Comparison of ENCODE assay signal across 1 cellular context in genomic region chr1:1889090-1889750, GRCh38.
A peak's percentile ranks its signal among the peaks of the same experiment; 100 is the strongest.
TF ChIP-seq lines count a peak whose summit lies in the region.

No MANE protein-coding gene starts in this region.

TF ChIP-seq in K562, 482 proteins besides CTCF, POLR2A, EP300 and RAD21 (continued from another document and continues in another):
- no peak for TF ChIP-seq CHAMP1 (IDR thresholded peaks at IDR 0.05)
- 0 out of 2 replicates have a peak, but pooled peaks have one; percentile 0 for TF ChIP-seq GABPB1 (CRISPR knock-in tag; IDR thresholded peaks at IDR 0.05)
- TF ChIP-seq RFX5 (IDR thresholded peaks at IDR 0.05; ENCODE audit: low read depth, low read length): no peak
- no peak for TF ChIP-seq NR2C1 (IDR thresholded peaks at IDR 0.05)
- TF ChIP-seq NR2C1 (tag; IDR thresholded peaks at IDR 0.05): no peak
- no peak for TF ChIP-seq NFE2 (IDR thresholded peaks at IDR 0.05; ENCODE audit: low read depth)
- 0 out of 2 replicates have a peak, but pooled peaks have one; percentile 34 for TF ChIP-seq ZBTB43 (CRISPR knock-in tag; IDR thresholded peaks at IDR 0.05)
- TF ChIP-seq ZNF717 (CRISPR knock-in tag; IDR thresholded peaks at IDR 0.05): no peak
- no peak for TF ChIP-seq ATF6 (CRISPR knock-in tag; IDR thresholded peaks at IDR 0.05)
- TF ChIP-seq SMARCA4 (IDR thresholded peaks at IDR 0.05): peak; percentile 35; the same call in 1 of the 2 replicates
- no peak for TF ChIP-seq ZBED1 (IDR thresholded peaks at IDR 0.05)
- TF ChIP-seq GTF2F1 (IDR thresholded peaks at IDR 0.05; ENCODE audit: low read depth, low read length): no peak
- TF ChIP-seq ZNF79 (CRISPR knock-in tag; IDR thresholded peaks at IDR 0.05; ENCODE audit: low read depth): no peak
- peak; percentile 23 for TF ChIP-seq RBM25 (IDR thresholded peaks at IDR 0.05; ENCODE audit: low read depth, low read length, severe bottlenecking)
- peak; percentile 68 for TF ChIP-seq ZNF384 (IDR thresholded peaks at IDR 0.05; ENCODE audit: low read depth, low read length)
- TF ChIP-seq TCF3 (CRISPR knock-in tag; IDR thresholded peaks at IDR 0.05): no peak
- peak; percentile 11; the same call in 1 of the 2 replicates for TF ChIP-seq KAT7 (CRISPR knock-in tag; IDR thresholded peaks at IDR 0.05; ENCODE audit: borderline replicate concordance)
- TF ChIP-seq ZFP30 (CRISPR knock-in tag; IDR thresholded peaks at IDR 0.05; ENCODE audit: borderline replicate concordance): no peak
- no peak for TF ChIP-seq EP400 (IDR thresholded peaks at IDR 0.05)
- no peak for TF ChIP-seq REST (CRISPR knock-in tag; IDR thresholded peaks at IDR 0.05; ENCODE audit: low read depth)
- TF ChIP-seq MYC (IDR thresholded peaks at IDR 0.05; ENCODE audit: low read depth, low read length): no peak
- no peak for TF ChIP-seq MYC (CRISPR knock-in tag; IDR thresholded peaks at IDR 0.05; ENCODE audit: borderline replicate concordance, low read depth)
- TF ChIP-seq, protein P1, sequence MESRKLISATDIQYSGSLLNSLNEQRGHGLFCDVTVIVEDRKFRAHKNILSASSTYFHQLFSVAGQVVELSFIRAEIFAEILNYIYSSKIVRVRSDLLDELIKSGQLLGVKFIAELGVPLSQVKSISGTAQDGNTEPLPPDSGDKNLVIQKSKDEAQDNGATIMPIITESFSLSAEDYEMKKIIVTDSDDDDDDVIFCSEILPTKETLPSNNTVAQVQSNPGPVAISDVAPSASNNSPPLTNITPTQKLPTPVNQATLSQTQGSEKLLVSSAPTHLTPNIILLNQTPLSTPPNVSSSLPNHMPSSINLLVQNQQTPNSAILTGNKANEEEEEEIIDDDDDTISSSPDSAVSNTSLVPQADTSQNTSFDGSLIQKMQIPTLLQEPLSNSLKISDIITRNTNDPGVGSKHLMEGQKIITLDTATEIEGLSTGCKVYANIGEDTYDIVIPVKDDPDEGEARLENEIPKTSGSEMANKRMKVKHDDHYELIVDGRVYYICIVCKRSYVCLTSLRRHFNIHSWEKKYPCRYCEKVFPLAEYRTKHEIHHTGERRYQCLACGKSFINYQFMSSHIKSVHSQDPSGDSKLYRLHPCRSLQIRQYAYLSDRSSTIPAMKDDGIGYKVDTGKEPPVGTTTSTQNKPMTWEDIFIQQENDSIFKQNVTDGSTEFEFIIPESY (CRISPR knock-in tag; IDR thresholded peaks at IDR 0.05): 0 out of 2 replicates have a peak, but pooled peaks have one; percentile 18
- peak; percentile 83 for TF ChIP-seq DACH1 (IDR thresholded peaks at IDR 0.05; ENCODE audit: partially characterized antibody)
- TF ChIP-seq, protein P2, sequence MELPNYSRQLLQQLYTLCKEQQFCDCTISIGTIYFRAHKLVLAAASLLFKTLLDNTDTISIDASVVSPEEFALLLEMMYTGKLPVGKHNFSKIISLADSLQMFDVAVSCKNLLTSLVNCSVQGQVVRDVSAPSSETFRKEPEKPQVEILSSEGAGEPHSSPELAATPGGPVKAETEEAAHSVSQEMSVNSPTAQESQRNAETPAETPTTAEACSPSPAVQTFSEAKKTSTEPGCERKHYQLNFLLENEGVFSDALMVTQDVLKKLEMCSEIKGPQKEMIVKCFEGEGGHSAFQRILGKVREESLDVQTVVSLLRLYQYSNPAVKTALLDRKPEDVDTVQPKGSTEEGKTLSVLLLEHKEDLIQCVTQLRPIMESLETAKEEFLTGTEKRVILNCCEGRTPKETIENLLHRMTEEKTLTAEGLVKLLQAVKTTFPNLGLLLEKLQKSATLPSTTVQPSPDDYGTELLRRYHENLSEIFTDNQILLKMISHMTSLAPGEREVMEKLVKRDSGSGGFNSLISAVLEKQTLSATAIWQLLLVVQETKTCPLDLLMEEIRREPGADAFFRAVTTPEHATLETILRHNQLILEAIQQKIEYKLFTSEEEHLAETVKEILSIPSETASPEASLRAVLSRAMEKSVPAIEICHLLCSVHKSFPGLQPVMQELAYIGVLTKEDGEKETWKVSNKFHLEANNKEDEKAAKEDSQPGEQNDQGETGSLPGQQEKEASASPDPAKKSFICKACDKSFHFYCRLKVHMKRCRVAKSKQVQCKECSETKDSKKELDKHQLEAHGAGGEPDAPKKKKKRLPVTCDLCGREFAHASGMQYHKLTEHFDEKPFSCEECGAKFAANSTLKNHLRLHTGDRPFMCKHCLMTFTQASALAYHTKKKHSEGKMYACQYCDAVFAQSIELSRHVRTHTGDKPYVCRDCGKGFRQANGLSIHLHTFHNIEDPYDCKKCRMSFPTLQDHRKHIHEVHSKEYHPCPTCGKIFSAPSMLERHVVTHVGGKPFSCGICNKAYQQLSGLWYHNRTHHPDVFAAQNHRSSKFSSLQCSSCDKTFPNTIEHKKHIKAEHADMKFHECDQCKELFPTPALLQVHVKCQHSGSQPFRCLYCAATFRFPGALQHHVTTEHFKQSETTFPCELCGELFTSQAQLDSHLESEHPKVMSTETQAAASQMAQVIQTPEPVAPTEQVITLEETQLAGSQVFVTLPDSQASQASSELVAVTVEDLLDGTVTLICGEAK (IDR thresholded peaks at IDR 0.05): 0 out of 2 replicates have a peak, but pooled peaks have one; percentile 24
- TF ChIP-seq, protein P2 (CRISPR knock-in tag; IDR thresholded peaks at IDR 0.05): no peak
- no peak for TF ChIP-seq ETV1 (tag; conservative IDR thresholded peaks at IDR 0.05; ENCODE audit: low read depth)
- TF ChIP-seq SREBF2 (CRISPR knock-in tag; IDR thresholded peaks at IDR 0.05): no peak
- no peak for TF ChIP-seq ATF2 (CRISPR knock-in tag; IDR thresholded peaks at IDR 0.05)
- TF ChIP-seq, protein P3, sequence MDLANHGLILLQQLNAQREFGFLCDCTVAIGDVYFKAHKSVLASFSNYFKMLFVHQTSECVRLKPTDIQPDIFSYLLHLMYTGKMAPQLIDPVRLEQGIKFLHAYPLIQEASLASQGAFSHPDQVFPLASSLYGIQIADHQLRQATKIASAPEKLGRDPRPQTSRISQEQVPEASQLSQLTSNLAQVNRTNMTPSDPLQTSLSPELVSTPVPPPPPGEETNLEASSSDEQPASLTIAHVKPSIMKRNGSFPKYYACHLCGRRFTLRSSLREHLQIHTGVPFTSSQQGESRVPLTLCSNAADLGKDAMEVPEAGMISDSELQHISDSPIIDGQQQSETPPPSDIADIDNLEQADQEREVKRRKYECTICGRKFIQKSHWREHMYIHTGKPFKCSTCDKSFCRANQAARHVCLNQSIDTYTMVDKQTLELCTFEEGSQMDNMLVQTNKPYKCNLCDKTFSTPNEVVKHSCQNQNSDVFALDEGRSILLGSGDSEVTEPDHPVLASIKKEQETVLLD (IDR thresholded peaks at IDR 0.05): peak; percentile 53; the same call in 1 of the 2 replicates
- no peak for TF ChIP-seq THRA (IDR thresholded peaks at IDR 0.05)
